ENCODE assay signal across 16 cellular contexts in genomic region chr5:168042284-168043080, GRCh38.
"Had no signal": no experiment of that assay in that cellular context is flagged by ENCODE, and none has a peak within 500 bp of the region (broad histone marks: within the 10 kb centered on the region; RNA-seq: fewer than 3 reads in every experiment).

No MANE protein-coding gene starts in this region.

- H3K4me3 ChIP-seq: esophagus muscularis mucosa, gastrocnemius medialis, heart right ventricle, mucosa of descending colon, right atrium auricular region, thyroid gland, upper lobe of left lung, uterus had no signal

- H3K27me3 ChIP-seq: esophagus muscularis mucosa, gastrocnemius medialis, heart right ventricle, right atrium auricular region, thyroid gland, upper lobe of left lung, uterus had no signal

- H3K36me3 ChIP-seq: esophagus muscularis mucosa, gastrocnemius medialis, heart right ventricle, right atrium auricular region, thyroid gland, upper lobe of left lung, uterus had no signal

- H3K9me3 ChIP-seq: esophagus muscularis mucosa, gastrocnemius medialis, heart right ventricle, mucosa of descending colon, right atrium auricular region, thyroid gland, upper lobe of left lung, uterus had no signal

- ATAC-seq: gastrocnemius medialis, heart right ventricle, left lobe of liver, mucosa of descending colon had no signal

- DNase-seq: effector memory CD4-positive, alpha-beta T cell; gastrocnemius medialis; heart right ventricle; hypothalamus; kidney glomerular epithelial cell; mucosa of descending colon; small intestine; stimulated activated CD4-positive, alpha-beta T cell treated with anti-CD3 and anti-CD28 coated beads, Interleukin-12 subunit alpha, Interleukin-12 subunit beta, amount 100 ng/mL, for 4 hours; stimulated activated naive CD4-positive, alpha-beta T cell treated with Interleukin-2 at 50 U/mL for 16 hours; thyroid gland; upper lobe of left lung; uterus had no signal

- H3K27ac ChIP-seq: epithelial cell of prostate, esophagus muscularis mucosa, gastrocnemius medialis, heart right ventricle, right atrium auricular region, thyroid gland, upper lobe of left lung, uterus had no signal
